In genomic region chr7:138316421-138317043, GRCh38 we compare ENCODE assay signal across 12 cellular contexts.
DNase-seq lines count a peak whose midpoint lies in the region; ATAC-seq and TF ChIP-seq lines count a peak whose summit lies in the region.
"Had no signal": no experiment of that assay in that cellular context is flagged by ENCODE, and none has a peak within 500 bp of the region (broad histone marks: within the 10 kb centered on the region; RNA-seq: fewer than 3 reads in every experiment).

No MANE protein-coding gene starts in this region.

- H3K9me3 ChIP-seq in liver (ENCODE audit: control insufficient read depth in 4 of 4, low read length in 3 of 4): no peaks in the 10 kb centered on the region
- H3K9me3 ChIP-seq in osteoblast (ENCODE audit: low read depth, low read length): no peaks in the 10 kb centered on the region

- ATAC-seq in GM18873 (IDR thresholded peaks at IDR 0.05; ENCODE audit: low FRiP score, unreplicated experiment): peak; percentile 99
- peak; percentile 99 for ATAC-seq in GM21786 (IDR thresholded peaks at IDR 0.05; ENCODE audit: unreplicated experiment)
- peak; percentile 76 for ATAC-seq in HG03442 (IDR thresholded peaks at IDR 0.05; ENCODE audit: unreplicated experiment)
- ATAC-seq: Panc1 had no signal

- H3K27me3 ChIP-seq in liver (ENCODE audit: control insufficient read depth in 4 of 4, insufficient read depth in 4 of 4, low read length in 3 of 4): no peaks in the 10 kb centered on the region
- no peaks in the 10 kb centered on the region for H3K27me3 ChIP-seq in osteoblast (ENCODE audit: insufficient read depth, low read length)

- H3K4me1 ChIP-seq in liver (ENCODE audit: control insufficient read depth in 4 of 4, insufficient read depth in 4 of 4, low read length in 3 of 4): peaks cover 3 to 11% (median 7%) of the 10 kb centered on the region in 4 donors
- no peaks in the 10 kb centered on the region for H3K4me1 ChIP-seq in osteoblast (ENCODE audit: insufficient read depth, low read length)

- no peak overlapping the region for H3K27ac ChIP-seq in liver (ENCODE audit: low read depth in 1 of 2, low read length in 2 of 2)
- no peak overlapping the region for H3K27ac ChIP-seq in osteoblast (ENCODE audit: low read depth, low read length)

- no peak overlapping the region for H3K4me2 ChIP-seq in osteoblast (ENCODE audit: insufficient read depth, low read length)

- WGBS in liver: 53% methylated on average over 4 of the region's 4 CpGs

- H3K36me3 ChIP-seq in liver (ENCODE audit: control insufficient read depth in 4 of 4, insufficient read depth in 3 of 4, low read depth in 1 of 4, low read length in 3 of 4) (no peaks in the 10 kb centered on the region), osteoblast (ENCODE audit: insufficient read depth, low read length) (no peaks in the 10 kb centered on the region)

- H3K79me2 ChIP-seq in osteoblast (ENCODE audit: insufficient read depth, low read length): no peaks in the 10 kb centered on the region

- TF ChIP-seq CTCF in liver (IDR thresholded peaks at IDR 0.05; ENCODE audit: low read depth, low read length, missing input control): no peak
- TF ChIP-seq CTCF in osteoblast (IDR thresholded peaks at IDR 0.05; ENCODE audit: extremely low read depth, low read depth, low read length): no peak

- no peak overlapping the region for H3K9ac ChIP-seq in liver (ENCODE audit: low read depth in 1 of 2, low read length in 2 of 2)

- no peak overlapping the region for H2AFZ ChIP-seq in osteoblast (ENCODE audit: low read length)

- TF ChIP-seq RAD21 in liver (IDR thresholded peaks at IDR 0.05): peak; percentile 21 to 46

- no peak for DNase-seq in ecto neural progenitor cell (ENCODE audit: low spot score)
- no peak for DNase-seq in NCI-H748 treated with DMSO at 0.1 percent for 48 hours (lab: John Stamatoyannopoulos, UW)
- no peak for DNase-seq in osteoblast (ENCODE audit: insufficient read length, low spot score, missing footprints)
- DNase-seq in RPMI8226: no peak
- DNase-seq: CD4-positive, alpha-beta T cell; NCI-H2029; occipital lobe had no signal

- H3K4me3 ChIP-seq in liver (ENCODE audit: low read depth in 1 of 3, low read length in 3 of 3) (no peak overlapping the region), osteoblast (ENCODE audit: insufficient read depth, low read length) (no peak overlapping the region)

- no peaks in the 10 kb centered on the region for H4K20me1 ChIP-seq in osteoblast (ENCODE audit: insufficient read depth, low read length)

TF ChIP-seq in liver, 16 proteins besides CTCF, POLR2A, EP300 and RAD21:
- peak; percentile 42 to 59 for TF ChIP-seq RXRA (IDR thresholded peaks at IDR 0.05)
- peak; percentile 62 for TF ChIP-seq SP1 (IDR thresholded peaks at IDR 0.05)
- TF ChIP-seq EGR1 (IDR thresholded peaks at IDR 0.05; ENCODE audit: low read depth in 2 of 2): no peak
- TF ChIP-seq HNF4A (conservative IDR thresholded peaks at IDR 0.05): peak; percentile 32 to 63
- TF ChIP-seq YY1 (IDR thresholded peaks at IDR 0.05): no peak
- TF ChIP-seq NR2F2 (IDR thresholded peaks at IDR 0.05): peak; percentile 17
- peak in 1 of 2 donors; percentile 38 for TF ChIP-seq JUND (IDR thresholded peaks at IDR 0.05)
